Comparison of ENCODE assay signal across 21 cellular contexts in the genomic region with DNA sequence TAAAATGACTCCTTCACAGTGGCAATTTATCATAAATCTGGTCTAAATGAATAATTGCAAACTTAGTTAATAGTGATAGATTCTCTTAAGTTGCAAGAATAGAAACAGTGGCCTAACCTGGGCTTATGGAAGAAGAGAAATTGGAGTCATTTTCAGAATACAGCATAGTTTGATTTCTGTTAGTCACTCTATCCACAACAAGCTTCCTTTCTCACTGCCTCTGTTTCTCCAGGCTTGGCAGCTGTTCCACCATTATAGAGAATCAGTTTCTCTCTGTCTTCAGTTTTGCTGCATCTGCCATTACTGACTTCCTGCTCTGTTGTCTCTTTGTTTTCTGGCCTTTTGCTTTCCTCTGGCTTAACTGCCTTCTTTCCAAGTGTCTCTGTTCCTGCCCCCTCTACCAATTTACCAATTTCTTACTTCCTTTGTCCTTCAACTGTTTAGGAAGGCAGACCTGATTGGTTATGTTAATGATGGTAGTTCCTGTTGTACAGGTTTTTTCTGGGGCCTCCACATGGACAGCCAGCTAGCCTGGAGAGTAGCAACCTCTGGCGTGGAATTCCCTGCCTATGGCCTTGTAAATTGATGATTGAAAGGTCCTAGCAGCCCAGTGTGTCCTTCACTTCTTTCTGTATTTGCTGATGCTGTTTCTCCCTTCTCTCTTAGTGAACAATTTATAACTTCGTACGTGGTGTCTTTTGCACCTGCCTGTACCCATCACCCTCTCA.
DNase-seq lines count a peak whose midpoint lies in the region; ATAC-seq lines count a peak whose summit lies in the region.
"Had no signal": no experiment of that assay in that cellular context is flagged by ENCODE, and none has a peak within 500 bp of the region (broad histone marks: within the 10 kb centered on the region; RNA-seq: fewer than 3 reads in every experiment).

No MANE protein-coding gene starts in this region.

- peak overlapping the region; percentile 70 for H3K27ac Mint-ChIP-seq in activated T-cell treated with anti-CD3 and anti-CD28 coated beads, Interleukin-2, amount 50 U/mL, for 72 hours
- peak overlapping the region; percentile 88 for H3K27ac Mint-ChIP-seq in activated naive CD8-positive, alpha-beta T cell treated with anti-CD3 and anti-CD28 coated beads, Interleukin-2, amount 50 U/mL, for 24 hours

- H3K4me3 Mint-ChIP-seq in activated T-cell treated with anti-CD3 and anti-CD28 coated beads, Interleukin-2, amount 50 U/mL, for 72 hours, result peak overlapping the region; percentile 8 to 9
- H3K4me3 Mint-ChIP-seq in activated T-cell treated with anti-CD3 and anti-CD28 coated beads, Interleukin-2, amount 50 U/mL, for 4 hours, result no peak overlapping the region
- no peak overlapping the region for H3K4me3 Mint-ChIP-seq in activated naive CD8-positive, alpha-beta T cell treated with anti-CD3 and anti-CD28 coated beads, Interleukin-2, amount 50 U/mL, for 24 hours

- H3K36me3 Mint-ChIP-seq in activated T-cell treated with anti-CD3 and anti-CD28 coated beads, Interleukin-2, amount 50 U/mL, for 72 hours (ENCODE audit: insufficient read depth in 2 of 2), result peaks cover 6 to 12% of the 10 kb centered on the region in 2 donors
- H3K36me3 Mint-ChIP-seq in activated T-cell treated with anti-CD3 and anti-CD28 coated beads, Interleukin-2, amount 50 U/mL, for 4 hours (ENCODE audit: insufficient read depth), result peaks cover 22% of the 10 kb centered on the region
- H3K36me3 Mint-ChIP-seq in activated naive CD8-positive, alpha-beta T cell treated with anti-CD3 and anti-CD28 coated beads, Interleukin-2, amount 50 U/mL, for 24 hours (ENCODE audit: low read depth), result peaks cover 22% of the 10 kb centered on the region

- no peak for ATAC-seq in activated T-cell treated with anti-CD3 and anti-CD28 coated beads, Interleukin-2, amount 50 U/mL, for 72 hours (replicated peaks in 1 of 2)
- no peak for ATAC-seq in activated T-cell treated with anti-CD3 and anti-CD28 coated beads, Interleukin-2, amount 50 U/mL, for 4 hours
- no peak for ATAC-seq in activated naive CD8-positive, alpha-beta T cell treated with anti-CD3 and anti-CD28 coated beads, Interleukin-2, amount 50 U/mL, for 24 hours

- no peak for DNase-seq in activated T-cell treated with anti-CD3 and anti-CD28 coated beads, Interleukin-2, amount 50 U/mL, for 72 hours
- no peak for DNase-seq in activated T-cell treated with anti-CD3 and anti-CD28 coated beads, Interleukin-2, amount 50 U/mL, for 4 hours
- peak; percentile 77 for DNase-seq in ELF-1 (ENCODE audit: low read depth, low spot score)
- no peak for DNase-seq in activated naive CD8-positive, alpha-beta T cell treated with anti-CD3 and anti-CD28 coated beads, Interleukin-2, amount 50 U/mL, for 24 hours
- peak; percentile 6 for DNase-seq in pons (ENCODE audit: low spot score)
- DNase-seq in hippocampal formation (lab: John Stamatoyannopoulos, UW), result no peak
- no peak for DNase-seq in NCI-H1417 treated with DMSO at 0.1 percent for 48 hours (lab: John Stamatoyannopoulos, UW)
- DNase-seq in HK-2 (ENCODE audit: unreplicated experiment), result no peak
- DNase-seq: C1 segment of cervical spinal cord; cerebellar nuclear complex; DMS 273 treated with DMSO at 0.1 percent for 48 hours; dorsolateral prefrontal cortex; GDM1; glutamatergic neuron; GOT3; MG63; NCI-H1417; NCI-H446 treated with DMSO at 0.1 percent for 48 hours; nucleus accumbens; SK-N-SH; stimulated activated naive CD4-positive, alpha-beta T cell had no signal

- H3K27me3 Mint-ChIP-seq in activated T-cell treated with anti-CD3 and anti-CD28 coated beads, Interleukin-2, amount 50 U/mL, for 72 hours (ENCODE audit: low read depth), result no peaks in the 10 kb centered on the region
- no peaks in the 10 kb centered on the region for H3K27me3 Mint-ChIP-seq in activated T-cell treated with anti-CD3 and anti-CD28 coated beads, Interleukin-2, amount 50 U/mL, for 4 hours (ENCODE audit: low read depth)
- H3K27me3 Mint-ChIP-seq in activated naive CD8-positive, alpha-beta T cell treated with anti-CD3 and anti-CD28 coated beads, Interleukin-2, amount 50 U/mL, for 24 hours, result no peaks in the 10 kb centered on the region

- H3K9me3 Mint-ChIP-seq in activated T-cell treated with anti-CD3 and anti-CD28 coated beads, Interleukin-2, amount 50 U/mL, for 72 hours, result peaks cover 3 to 5% of the 10 kb centered on the region in 2 donors
- peaks cover 6% of the 10 kb centered on the region for H3K9me3 Mint-ChIP-seq in activated T-cell treated with anti-CD3 and anti-CD28 coated beads, Interleukin-2, amount 50 U/mL, for 4 hours
- no peaks in the 10 kb centered on the region for H3K9me3 Mint-ChIP-seq in activated naive CD8-positive, alpha-beta T cell treated with anti-CD3 and anti-CD28 coated beads, Interleukin-2, amount 50 U/mL, for 24 hours

- peaks cover 21% of the 10 kb centered on the region for H3K4me1 Mint-ChIP-seq in activated T-cell treated with anti-CD3 and anti-CD28 coated beads, Interleukin-2, amount 50 U/mL, for 72 hours (ENCODE audit: low read depth)
- peaks cover 22% of the 10 kb centered on the region for H3K4me1 Mint-ChIP-seq in activated T-cell treated with anti-CD3 and anti-CD28 coated beads, Interleukin-2, amount 50 U/mL, for 4 hours (ENCODE audit: low read depth)
- H3K4me1 Mint-ChIP-seq in activated naive CD8-positive, alpha-beta T cell treated with anti-CD3 and anti-CD28 coated beads, Interleukin-2, amount 50 U/mL, for 24 hours, result peaks cover 23% of the 10 kb centered on the region

Comparison
In these comparisons a context has a peak if more than half of its experiments do, and no peak if none do; other contexts are left out.
1. H3K4me3 Mint-ChIP-seq: peak in activated T-cell treated with anti-CD3 and anti-CD28 coated beads, Interleukin-2, amount 50 U/mL, for 72 hours (2 of 2); none in activated T-cell treated with anti-CD3 and anti-CD28 coated beads, Interleukin-2, amount 50 U/mL, for 4 hours (single experiment) and activated naive CD8-positive, alpha-beta T cell treated with anti-CD3 and anti-CD28 coated beads, Interleukin-2, amount 50 U/mL, for 24 hours (single experiment).
2. DNase-seq: peak in ELF-1 (single experiment) and pons (single experiment); none in activated T-cell treated with anti-CD3 and anti-CD28 coated beads, Interleukin-2, amount 50 U/mL, for 72 hours (0 of 2), activated T-cell treated with anti-CD3 and anti-CD28 coated beads, Interleukin-2, amount 50 U/mL, for 4 hours (single experiment), activated naive CD8-positive, alpha-beta T cell treated with anti-CD3 and anti-CD28 coated beads, Interleukin-2, amount 50 U/mL, for 24 hours (single experiment), hippocampal formation (0 of 2), NCI-H1417 treated with DMSO at 0.1 percent for 48 hours (single experiment) and HK-2 (single experiment).